Comparison of ENCODE assay signal across 9 cellular contexts in the genomic region with DNA sequence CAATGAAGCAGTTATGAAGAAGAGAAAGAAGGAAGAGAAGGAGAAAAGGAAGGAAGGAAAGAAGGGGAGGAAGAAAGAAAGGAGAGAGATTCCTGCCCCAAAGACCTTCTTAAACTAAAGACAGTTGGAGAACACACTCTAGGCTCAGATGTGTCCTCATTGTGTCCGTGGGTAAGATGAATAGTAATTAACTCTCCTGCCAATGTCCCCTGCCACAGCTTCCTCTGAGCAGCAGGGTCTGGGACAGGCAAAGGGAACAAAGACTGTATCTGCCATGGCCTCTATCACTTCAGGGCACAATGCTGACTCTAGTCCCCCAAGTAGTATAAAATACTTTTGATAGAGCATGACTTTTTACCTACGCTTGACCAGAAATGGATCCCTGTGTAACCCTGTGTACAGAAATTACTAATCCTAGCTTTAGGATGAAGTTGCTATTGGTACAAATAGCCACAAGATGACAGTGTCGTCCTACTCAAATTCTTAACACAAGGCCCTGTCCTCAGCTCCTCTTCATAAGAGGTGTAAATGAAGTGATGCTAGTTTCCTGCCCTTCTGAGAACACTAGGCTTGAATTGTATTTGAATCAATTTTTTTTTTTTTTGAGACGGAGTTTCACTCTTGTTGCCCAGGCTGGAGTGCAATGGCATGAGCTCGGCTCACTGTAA.
DNase-seq lines count a peak whose midpoint lies in the region; ATAC-seq and TF ChIP-seq lines count a peak whose summit lies in the region.
"Had no signal": no experiment of that assay in that cellular context is flagged by ENCODE, and none has a peak within 500 bp of the region (broad histone marks: within the 10 kb centered on the region; RNA-seq: fewer than 3 reads in every experiment).

No MANE protein-coding gene starts in this region.

- peak; percentile 76 for ATAC-seq in activated naive CD8-positive, alpha-beta T cell treated with anti-CD3 and anti-CD28 coated beads, Interleukin-2, amount 50 U/mL, for 24 hours
- ATAC-seq in stimulated activated effector memory CD8-positive, alpha-beta T cell treated with anti-CD3 and anti-CD28 coated beads, Interleukin-12 subunit alpha, Interleukin-12 subunit beta, amount 100 ng/mL, for 72 hours, result peak; percentile 85
- ATAC-seq in GM21515 (IDR thresholded peaks at IDR 0.05; ENCODE audit: unreplicated experiment), result no peak

- no peak overlapping the region for H2BK12ac ChIP-seq in H9 (ENCODE audit: insufficient read length, low read depth, low read length)

- H4K20me1 ChIP-seq in H9 (ENCODE audit: control insufficient read depth, insufficient read depth, insufficient read length), result no peaks in the 10 kb centered on the region

- no peaks in the 10 kb centered on the region for H3K27me3 ChIP-seq in H9 (ENCODE audit: insufficient read depth, low read length)

- H4K5ac ChIP-seq in H9 (ENCODE audit: insufficient read length, low read depth, low read length), result no peak overlapping the region

- no peak overlapping the region for H2AFZ ChIP-seq in H9 (ENCODE audit: low read length)

- H3K14ac ChIP-seq in H9 (ENCODE audit: insufficient read depth, low read length), result no peak overlapping the region

- H3K79me2 ChIP-seq in H9 (ENCODE audit: insufficient read depth, low read length), result no peaks in the 10 kb centered on the region

- WGBS in H9 (ENCODE audit: extremely low coverage, insufficient read length, low lambda C conversion rate), result no CpG with 5 or more reads among the region's 5 CpGs

- H3K79me1 ChIP-seq in H9 (ENCODE audit: insufficient read depth, low read depth, low read length, poor library complexity, severe bottlenecking), result no peaks in the 10 kb centered on the region

- no peak overlapping the region for H3K56ac ChIP-seq in H9 (ENCODE audit: insufficient read length, low read depth, low read length)

- H3K4me2 ChIP-seq in H9 (ENCODE audit: insufficient read depth, insufficient read length, low read length), result no peak overlapping the region

- peaks cover 5 to 6% of the 10 kb centered on the region in 2 experiments for H3K4me1 Mint-ChIP-seq in H9
- H3K4me1 Mint-ChIP-seq in activated naive CD8-positive, alpha-beta T cell treated with anti-CD3 and anti-CD28 coated beads, Interleukin-2, amount 50 U/mL, for 24 hours, result no peaks in the 10 kb centered on the region
- no peaks in the 10 kb centered on the region for H3K4me1 Mint-ChIP-seq in stimulated activated effector memory CD8-positive, alpha-beta T cell treated with anti-CD3 and anti-CD28 coated beads, Interleukin-12 subunit alpha, Interleukin-12 subunit beta, amount 100 ng/mL, for 72 hours
- H3K4me1 Mint-ChIP-seq: IgD-negative memory B cell had no signal

- no peak overlapping the region for H3T11ph ChIP-seq in H9 (ENCODE audit: low read length)

- H3K4ac ChIP-seq in H9 (ENCODE audit: low read depth, low read length), result no peak overlapping the region

- H3K23me2 ChIP-seq in H9 (ENCODE audit: insufficient read length, low read depth, low read length, poor library complexity, severe bottlenecking), result no peaks in the 10 kb centered on the region

- H2BK20ac ChIP-seq in H9 (ENCODE audit: low read depth, low read length, poor library complexity, severe bottlenecking), result no peak overlapping the region

- no peak overlapping the region for H4K8ac ChIP-seq in H9 (replicated peaks; ENCODE audit: insufficient read length, low read depth, low read length)

- H3K27ac ChIP-seq in H9 (ENCODE audit: insufficient read length, low read depth, low read length), result no peak overlapping the region

- no peaks in the 10 kb centered on the region for H3K9me3 ChIP-seq in H9 (ENCODE audit: control insufficient read depth, low read depth, low read length)

- no peak overlapping the region for H2BK5ac ChIP-seq in H9 (ENCODE audit: insufficient read length, low read length)

- peak; percentile 81 for TF ChIP-seq CTCF in H9 (conservative IDR thresholded peaks at IDR 0.05)

- H2AK5ac ChIP-seq in H9 (ENCODE audit: insufficient read length, low read length), result no peak overlapping the region

- H3K36me3 Mint-ChIP-seq in H9 (ENCODE audit: insufficient read depth in 1 of 3, low read depth in 3 of 3), result no peaks in the 10 kb centered on the region
- no peaks in the 10 kb centered on the region for H3K36me3 Mint-ChIP-seq in activated naive CD8-positive, alpha-beta T cell treated with anti-CD3 and anti-CD28 coated beads, Interleukin-2, amount 50 U/mL, for 24 hours (ENCODE audit: low read depth)
- no peaks in the 10 kb centered on the region for H3K36me3 Mint-ChIP-seq in stimulated activated effector memory CD8-positive, alpha-beta T cell treated with anti-CD3 and anti-CD28 coated beads, Interleukin-12 subunit alpha, Interleukin-12 subunit beta, amount 100 ng/mL, for 72 hours
- H3K36me3 Mint-ChIP-seq: IgD-negative memory B cell had no signal

- H3K9ac ChIP-seq in H9 (ENCODE audit: extremely low read depth, insufficient read length, low read length), result no peak overlapping the region

- DNase-seq in DMS 273 (lab: John Stamatoyannopoulos, UW; ENCODE audit: unreplicated experiment) (peak; percentile 77), H9 (no peak), NCI-H2227 (lab: John Stamatoyannopoulos, UW; ENCODE audit: unreplicated experiment) (peak; percentile 57), hepatic stellate cell (ENCODE audit: low spot score) (peak; percentile 64), dedifferentiated amniotic fluid mesenchymal stem cell (ENCODE audit: extremely low spot score) (no peak)
- no peak for DNase-seq in activated naive CD8-positive, alpha-beta T cell treated with anti-CD3 and anti-CD28 coated beads, Interleukin-2, amount 50 U/mL, for 24 hours
- no peak for DNase-seq in stimulated activated effector memory CD8-positive, alpha-beta T cell treated with anti-CD3 and anti-CD28 coated beads, Interleukin-12 subunit alpha, Interleukin-12 subunit beta, amount 100 ng/mL, for 72 hours (ENCODE audit: low spot score in 2 of 2)

- H3K4me3 Mint-ChIP-seq in H9, result no peak overlapping the region
- no peak overlapping the region for H3K4me3 Mint-ChIP-seq in activated naive CD8-positive, alpha-beta T cell treated with anti-CD3 and anti-CD28 coated beads, Interleukin-2, amount 50 U/mL, for 24 hours
- no peak overlapping the region for H3K4me3 Mint-ChIP-seq in stimulated activated effector memory CD8-positive, alpha-beta T cell treated with anti-CD3 and anti-CD28 coated beads, Interleukin-12 subunit alpha, Interleukin-12 subunit beta, amount 100 ng/mL, for 72 hours
- H3K4me3 Mint-ChIP-seq: IgD-negative memory B cell had no signal

- no peak overlapping the region for H3K18ac ChIP-seq in H9 (ENCODE audit: insufficient read length, low read depth, low read length)

- no peak overlapping the region for H3K23ac ChIP-seq in H9 (ENCODE audit: insufficient read length, low read depth, low read length)

- no peak overlapping the region for H2BK15ac ChIP-seq in H9 (ENCODE audit: low read depth, low read length)

- no peak overlapping the region for H2BK120ac ChIP-seq in H9 (ENCODE audit: low read depth, low read length, poor library complexity, severe bottlenecking)

- H3K27me3 Mint-ChIP-seq in H9 (ENCODE audit: low read depth), result peaks cover 2% of the 10 kb centered on the region; the same call in 1 of the 2 replicates
- H3K27me3 Mint-ChIP-seq in activated naive CD8-positive, alpha-beta T cell treated with anti-CD3 and anti-CD28 coated beads, Interleukin-2, amount 50 U/mL, for 24 hours, result peaks cover 2% of the 10 kb centered on the region

- no peaks in the 10 kb centered on the region for H3K4me1 ChIP-seq in H9 (ENCODE audit: insufficient read depth, low read length)

- no peak overlapping the region for H3K27ac Mint-ChIP-seq in H9
- no peak overlapping the region for H3K27ac Mint-ChIP-seq in activated naive CD8-positive, alpha-beta T cell treated with anti-CD3 and anti-CD28 coated beads, Interleukin-2, amount 50 U/mL, for 24 hours
- H3K27ac Mint-ChIP-seq in stimulated activated effector memory CD8-positive, alpha-beta T cell treated with anti-CD3 and anti-CD28 coated beads, Interleukin-12 subunit alpha, Interleukin-12 subunit beta, amount 100 ng/mL, for 72 hours, result no peak overlapping the region
- H3K27ac Mint-ChIP-seq: IgD-negative memory B cell had no signal

- H4K91ac ChIP-seq in H9 (ENCODE audit: insufficient read length, low read depth, low read length), result no peak overlapping the region

- peaks cover 0 to 2% of the 10 kb centered on the region in 2 experiments; a peak in 1 of 5 replicates for H3K9me3 Mint-ChIP-seq in H9
- no peaks in the 10 kb centered on the region for H3K9me3 Mint-ChIP-seq in activated naive CD8-positive, alpha-beta T cell treated with anti-CD3 and anti-CD28 coated beads, Interleukin-2, amount 50 U/mL, for 24 hours
- no peaks in the 10 kb centered on the region for H3K9me3 Mint-ChIP-seq in stimulated activated effector memory CD8-positive, alpha-beta T cell treated with anti-CD3 and anti-CD28 coated beads, Interleukin-12 subunit alpha, Interleukin-12 subunit beta, amount 100 ng/mL, for 72 hours
- H3K9me3 Mint-ChIP-seq: IgD-negative memory B cell had no signal

Comparison
In these comparisons a context has a peak if more than half of its experiments do, and no peak if none do; other contexts are left out.
1. DNase-seq: peak in DMS 273 (single experiment), NCI-H2227 (single experiment) and hepatic stellate cell (single experiment); none in H9 (single experiment), activated naive CD8-positive, alpha-beta T cell treated with anti-CD3 and anti-CD28 coated beads, Interleukin-2, amount 50 U/mL, for 24 hours (single experiment), stimulated activated effector memory CD8-positive, alpha-beta T cell treated with anti-CD3 and anti-CD28 coated beads, Interleukin-12 subunit alpha, Interleukin-12 subunit beta, amount 100 ng/mL, for 72 hours (0 of 2) and dedifferentiated amniotic fluid mesenchymal stem cell (single experiment).